27 cellular contexts compared by ENCODE assay signal in genomic region chr1:201228011-201228983, GRCh38. TPM values are rescaled to one million over a fixed set of nuclear protein-coding genes. Genes with fewer than 3 reads are reported as not detected.
DNase-seq lines count a peak whose midpoint lies in the region; ATAC-seq and TF ChIP-seq lines count a peak whose summit lies in the region.
"Had no signal": no experiment of that assay in that cellular context is flagged by ENCODE, and none has a peak within 500 bp of the region (broad histone marks: within the 10 kb centered on the region; RNA-seq: fewer than 3 reads in every experiment).

No MANE protein-coding gene starts in this region.

- H3K27ac ChIP-seq in trophoblast cell (ENCODE audit: low read depth, low read length) (no peak overlapping the region), breast epithelium (no peak overlapping the region)

- H3K4me3 ChIP-seq in trophoblast cell (ENCODE audit: low read depth, low read length) (peak overlapping the region; percentile 18), breast epithelium (no peak overlapping the region)

- H2AK5ac ChIP-seq in trophoblast cell (ENCODE audit: low read length): no peak overlapping the region

- no peak overlapping the region for H3K9ac ChIP-seq in trophoblast cell (ENCODE audit: low read length)
- H3K9ac ChIP-seq: SK-N-SH had no signal

- no peak overlapping the region for H3K23ac ChIP-seq in trophoblast cell (ENCODE audit: low read length)

- H3K79me2 ChIP-seq in trophoblast cell (ENCODE audit: control insufficient read depth, insufficient read depth, low read length, poor library complexity): peaks cover 2% of the 10 kb centered on the region

- H3K79me1 ChIP-seq in trophoblast cell (ENCODE audit: low read length): no peaks in the 10 kb centered on the region

- H3K36me3 ChIP-seq in trophoblast cell (ENCODE audit: control insufficient read depth in 1 of 2, insufficient read depth in 2 of 2, low read length in 2 of 2): no peaks in the 10 kb centered on the region
- H3K36me3 ChIP-seq in breast epithelium: no peaks in the 10 kb centered on the region

- H4K12ac ChIP-seq in trophoblast cell (ENCODE audit: low read depth, low read length): no peak overlapping the region

- peaks cover 2% of the 10 kb centered on the region for H3K9me3 ChIP-seq in trophoblast cell (ENCODE audit: insufficient read depth, low read depth, low read length)
- H3K9me3 ChIP-seq in breast epithelium: no peaks in the 10 kb centered on the region
- H3K9me3 ChIP-seq: SK-N-SH had no signal

- DNase-seq in activated CD8-positive, alpha-beta memory T cell treated with anti-CD3 and anti-CD28 coated beads for 24 hours: peak; percentile 47
- DNase-seq in activated CD8-positive, alpha-beta memory T cell treated with anti-CD3 and anti-CD28 coated beads, Interleukin-2, amount 50 U/mL, for 48 hours: no peak
- peak; percentile 19 for DNase-seq in D341Med (ENCODE audit: low spot score)
- DNase-seq in ecto neural progenitor cell (ENCODE audit: low spot score): peak; percentile 30
- DNase-seq in trophoblast cell: no peak
- DNase-seq in NCI-H1694 (lab: John Stamatoyannopoulos, UW): no peak
- no peak for DNase-seq in breast epithelium (ENCODE audit: low spot score in 2 of 2)
- DNase-seq: activated B cell treated with CpG ODN at 0.5 μM for 24 hours; activated gamma-delta T cell; activated T-cell treated with anti-CD3 and anti-CD28 coated beads for 4 hours; cortex of kidney; foreskin fibroblast; HCEC 1CT; kidney; MM.1S; NCI-H2029 treated with DMSO at 0.1 percent for 48 hours; NCI-H526 treated with DMSO at 0.1 percent for 48 hours; PC-3; SK-N-SH; stimulated activated naive CD4-positive, alpha-beta T cell treated with Interleukin-2 at 50 U/mL for 16 hours had no signal

- H3K27me3 ChIP-seq in trophoblast cell (ENCODE audit: insufficient read depth, low read length): no peaks in the 10 kb centered on the region
- no peaks in the 10 kb centered on the region for H3K27me3 ChIP-seq in breast epithelium

- no peak overlapping the region for H3K4me2 ChIP-seq in trophoblast cell (ENCODE audit: low read length)
- H3K4me2 ChIP-seq: SK-N-SH had no signal

- H2BK5ac ChIP-seq in trophoblast cell (ENCODE audit: low read depth, low read length, poor library complexity): no peak overlapping the region

- TF ChIP-seq CTCF in breast epithelium (IDR thresholded peaks at IDR 0.05): no peak

- TF ChIP-seq POLR2A in breast epithelium (IDR thresholded peaks at IDR 0.05): no peak

- no peak overlapping the region for H2AFZ ChIP-seq in trophoblast cell (ENCODE audit: insufficient read depth, low read length, poor library complexity)

- H3K14ac ChIP-seq in trophoblast cell (ENCODE audit: low read length): no peak overlapping the region

- no peak overlapping the region for H4K8ac ChIP-seq in trophoblast cell (ENCODE audit: low read depth, low read length)

- H2BK120ac ChIP-seq in trophoblast cell (ENCODE audit: insufficient read depth, low read length, poor library complexity): no peak overlapping the region

- no CpG with 5 or more reads among the region's 16 CpGs for WGBS in trophoblast cell (ENCODE audit: extremely low coverage, insufficient coverage, insufficient read length)

- no peak overlapping the region for H2BK12ac ChIP-seq in trophoblast cell (ENCODE audit: low read length)

- intact Hi-C loops in breast epithelium (cut with DNase I; ENCODE audit: low total_unique reads): no loop called here

- no peak for ATAC-seq in HG03108 (IDR thresholded peaks at IDR 0.05; ENCODE audit: unreplicated experiment)
- ATAC-seq: CD8-positive, alpha-beta T cell; HepG2; naive thymus-derived CD4-positive, alpha-beta T cell; PC-3 had no signal

- H4K91ac ChIP-seq in trophoblast cell (ENCODE audit: low read depth, low read length): no peak overlapping the region

- no peak overlapping the region for H3K4ac ChIP-seq in trophoblast cell (ENCODE audit: low read depth, low read length)

- peaks cover 8 to 13% of the 10 kb centered on the region in 2 experiments for H3K4me1 ChIP-seq in trophoblast cell (ENCODE audit: control insufficient read depth in 1 of 2, insufficient read depth in 2 of 2, low read length in 2 of 2)
- no peaks in the 10 kb centered on the region for H3K4me1 ChIP-seq in breast epithelium

- no peak overlapping the region for H3K18ac ChIP-seq in trophoblast cell (ENCODE audit: low read length)

RNA-seq across cellular contexts. Expression of gene IGFN1, which starts 37.7 kb away (rescaled TPM):
- 0.04 and 0.10 TPM in 2 replicates for polyA plus RNA-seq in trophoblast cell (2013)
- total RNA-seq in breast epithelium: 1 to 10 TPM in 1 of 3 donors, under 1 TPM in 2; 0.33 to 1.3 (median 0.59) TPM
- total RNA-seq: activated B cell treated with CpG ODN at 0.5 μM for 24 hours; CD8-positive, alpha-beta T cell; naive thymus-derived CD4-positive, alpha-beta T cell; T-helper 1 cell treated with Interleukin-12 subunit alpha and Interleukin-12 subunit beta and Interleukin-4 antibody, amounts not matched to agents 30 ng/mL and 1 ng/mL, for 36 hours had no signal
- polyA plus RNA-seq: naive thymus-derived CD4-positive, alpha-beta T cell had no signal

RNA-seq across cellular contexts. Expression of gene PKP1, which starts 55.0 kb away (rescaled TPM):
- polyA plus RNA-seq in trophoblast cell (2013): 0.14 and 0.18 TPM in 2 replicates
- 10 to 100 TPM in 2 of 3 donors, under 1 TPM in 1; 0.96 to 22.5 (median 12.1) TPM for total RNA-seq in breast epithelium
- total RNA-seq: A172; activated B cell treated with CpG ODN at 0.5 μM for 24 hours; CD8-positive, alpha-beta T cell; HepG2; liver; naive thymus-derived CD4-positive, alpha-beta T cell; T-helper 1 cell treated with Interleukin-12 subunit alpha and Interleukin-12 subunit beta and Interleukin-4 antibody, amounts not matched to agents 30 ng/mL and 1 ng/mL, for 36 hours had no signal
- polyA plus RNA-seq: HepG2; naive thymus-derived CD4-positive, alpha-beta T cell; SK-N-SH had no signal

Comparison
In these comparisons a context has a peak if more than half of its experiments do, and no peak if none do; other contexts are left out.
1. DNase-seq: peak in activated CD8-positive, alpha-beta memory T cell treated with anti-CD3 and anti-CD28 coated beads for 24 hours (single experiment), D341Med (single experiment) and ecto neural progenitor cell (single experiment); none in activated CD8-positive, alpha-beta memory T cell treated with anti-CD3 and anti-CD28 coated beads, Interleukin-2, amount 50 U/mL, for 48 hours (single experiment), trophoblast cell (0 of 2), NCI-H1694 (single experiment) and breast epithelium (0 of 2).